In the genomic region with DNA sequence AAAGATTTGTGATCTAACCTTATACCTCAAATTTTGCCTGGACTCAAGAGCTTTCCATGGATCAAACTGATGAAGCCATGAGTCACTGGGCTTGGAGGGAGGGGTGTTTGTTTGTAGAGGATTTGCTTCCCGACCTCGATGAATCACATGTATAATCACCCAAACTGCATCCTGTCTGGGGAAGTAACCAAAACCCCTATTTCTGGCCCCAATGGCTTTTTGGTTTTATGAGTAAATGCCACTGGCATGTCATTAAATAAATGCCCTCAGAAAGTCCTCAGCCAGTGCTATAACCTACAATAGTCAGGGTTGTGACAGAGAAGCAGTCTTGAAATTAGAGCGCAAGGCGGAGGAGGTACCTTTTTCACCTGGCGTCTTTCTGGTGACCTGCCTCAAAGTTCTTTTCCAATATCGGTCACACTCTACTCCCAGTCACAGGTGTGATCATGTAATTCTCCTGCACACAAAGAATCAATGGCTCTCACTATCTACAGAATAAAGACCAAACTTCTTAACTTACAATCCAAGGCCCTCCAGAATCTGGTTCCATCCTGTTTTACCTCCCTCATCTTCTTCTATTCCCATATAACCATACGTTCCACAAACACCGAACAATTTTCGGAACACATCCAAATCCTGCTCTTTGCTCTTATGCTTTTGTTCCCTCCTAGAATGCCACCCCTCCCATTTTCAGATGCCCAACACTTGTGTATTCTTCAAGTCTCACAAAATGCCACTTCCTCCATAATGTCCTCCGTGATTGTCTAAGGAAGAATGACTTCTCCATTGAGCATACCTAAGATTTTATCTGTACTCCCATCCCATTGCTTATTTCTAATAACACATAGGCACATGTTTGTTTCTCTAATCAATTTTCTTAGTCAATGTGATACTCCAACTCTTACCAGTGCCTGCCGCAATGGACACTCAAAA, we compare ENCODE assay signal across 1 cellular context.
A peak's percentile ranks its signal among the peaks of the same experiment; 100 is the strongest.
TF ChIP-seq lines count a peak whose summit lies in the region.

No MANE protein-coding gene starts in this region.

TF ChIP-seq in HCT116, 20 proteins besides CTCF, POLR2A, EP300 and RAD21 (continued from another document):
- TF ChIP-seq REST (IDR thresholded peaks at IDR 0.05; ENCODE audit: low read depth) (no peak), POLR2AphosphoS5 (IDR thresholded peaks at IDR 0.05; ENCODE audit: low read depth, low read length) (peak; percentile 93)
